1 cellular context compared by ENCODE assay signal in genomic region chr11:10809373-10810199, GRCh38.
TF ChIP-seq lines count a peak whose summit lies in the region.

No MANE protein-coding gene starts in this region.

TF ChIP-seq in K562, 482 proteins besides CTCF, POLR2A, EP300 and RAD21 (continued from another document and continues in another):
- TF ChIP-seq ZNF609 (CRISPR knock-in tag; IDR thresholded peaks at IDR 0.05; ENCODE audit: borderline replicate concordance), result no peak
- TF ChIP-seq FOXK1 (CRISPR knock-in tag; IDR thresholded peaks at IDR 0.05; ENCODE audit: borderline replicate concordance), result no peak
- TF ChIP-seq PHTF2 (CRISPR knock-in tag; IDR thresholded peaks at IDR 0.05), result no peak
- TF ChIP-seq MEF2A (IDR thresholded peaks at IDR 0.05; ENCODE audit: control insufficient read depth, low read depth, low read length), result no peak
- TF ChIP-seq ZNF311 (CRISPR knock-in tag; IDR thresholded peaks at IDR 0.05), result 0 out of 2 replicates have a peak, but pooled peaks have one; percentile 28
- TF ChIP-seq ZNF165 (CRISPR knock-in tag; IDR thresholded peaks at IDR 0.05; ENCODE audit: borderline replicate concordance), result no peak
- no peak for TF ChIP-seq KAT8 (IDR thresholded peaks at IDR 0.05; ENCODE audit: low read depth)
- no peak for TF ChIP-seq MAFF (IDR thresholded peaks at IDR 0.05; ENCODE audit: low read length)
- TF ChIP-seq CREB3 (tag; conservative IDR thresholded peaks at IDR 0.05; ENCODE audit: low read depth), result no peak; the same call in 1 of the 2 replicates
- TF ChIP-seq RFX7 (CRISPR knock-in tag; IDR thresholded peaks at IDR 0.05), result no peak
- TF ChIP-seq ATF6 (CRISPR knock-in tag; IDR thresholded peaks at IDR 0.05), result no peak
- TF ChIP-seq STAT5B (CRISPR knock-in tag; IDR thresholded peaks at IDR 0.05), result no peak
- no peak for TF ChIP-seq FOXO4 (CRISPR knock-in tag; IDR thresholded peaks at IDR 0.05)
- no peak for TF ChIP-seq PHB (CRISPR knock-in tag; IDR thresholded peaks at IDR 0.05)
- no peak for TF ChIP-seq CCAR2 (IDR thresholded peaks at IDR 0.05; ENCODE audit: low read depth, low read length)
- no peak for TF ChIP-seq ZNF740 (CRISPR knock-in tag; IDR thresholded peaks at IDR 0.05)
- no peak for TF ChIP-seq ZNF740 (tag; IDR thresholded peaks at IDR 0.05)
- no peak for TF ChIP-seq ZFP30 (CRISPR knock-in tag; IDR thresholded peaks at IDR 0.05; ENCODE audit: borderline replicate concordance)
- TF ChIP-seq GABPB1 (CRISPR knock-in tag; IDR thresholded peaks at IDR 0.05), result no peak
- TF ChIP-seq CREB5 (CRISPR knock-in tag; IDR thresholded peaks at IDR 0.05), result no peak
- TF ChIP-seq TCF7L2 (IDR thresholded peaks at IDR 0.05; ENCODE audit: low read depth, low read length), result no peak
- TF ChIP-seq CCNT2 (IDR thresholded peaks at IDR 0.05; ENCODE audit: borderline replicate concordance, extremely low read depth, insufficient read length, low read depth, low read length), result no peak
- no peak for TF ChIP-seq ID3 (CRISPR knock-in tag; IDR thresholded peaks at IDR 0.05)
- no peak; the same call in 1 of the 2 replicates for TF ChIP-seq ID3 (tag; IDR thresholded peaks at IDR 0.05)
- TF ChIP-seq ZFP91 (CRISPR knock-in tag; IDR thresholded peaks at IDR 0.05), result no peak
- TF ChIP-seq ETV6 (IDR thresholded peaks at IDR 0.05; ENCODE audit: borderline replicate concordance in 1 of 2, low read depth in 2 of 2, low read length in 1 of 2), result no peak
- no peak; the same call in 1 of the 2 replicates for TF ChIP-seq ETV6 (CRISPR knock-in tag; IDR thresholded peaks at IDR 0.05; ENCODE audit: borderline replicate concordance)
- no peak for TF ChIP-seq STAT6 (CRISPR knock-in tag; IDR thresholded peaks at IDR 0.05)
- no peak for TF ChIP-seq SMARCC2 (IDR thresholded peaks at IDR 0.05; ENCODE audit: low read depth)
- TF ChIP-seq KLF1 (tag; IDR thresholded peaks at IDR 0.05), result no peak
- 0 out of 2 replicates have a peak, but pooled peaks have one; percentile 28 for TF ChIP-seq ETV5 (CRISPR knock-in tag; IDR thresholded peaks at IDR 0.05; ENCODE audit: low read depth)
- no peak for TF ChIP-seq GABPB2 (CRISPR knock-in tag; conservative IDR thresholded peaks at IDR 0.05)
- no peak for TF ChIP-seq TFAM (CRISPR knock-in tag; conservative IDR thresholded peaks at IDR 0.05)
- TF ChIP-seq ZBTB17 (CRISPR knock-in tag; IDR thresholded peaks at IDR 0.05), result no peak; the same call in 1 of the 2 replicates
- no peak for TF ChIP-seq FUS (optimal IDR thresholded peaks at IDR 0.05; ENCODE audit: low read depth, low read length)
- no peak for TF ChIP-seq ETS2 (tag; IDR thresholded peaks at IDR 0.05; ENCODE audit: borderline replicate concordance, poor library complexity, severe bottlenecking)
- TF ChIP-seq RFX1 (IDR thresholded peaks at IDR 0.05), result no peak
- TF ChIP-seq NCOA1 (IDR thresholded peaks at IDR 0.05; ENCODE audit: low read depth), result no peak
- no peak for TF ChIP-seq ZNF282 (CRISPR knock-in tag; IDR thresholded peaks at IDR 0.05)
- 0 out of 2 replicates have a peak, but pooled peaks have one; percentile 28 for TF ChIP-seq NFRKB (IDR thresholded peaks at IDR 0.05; ENCODE audit: low read depth)
- no peak for TF ChIP-seq ZNF77 (CRISPR knock-in tag; IDR thresholded peaks at IDR 0.05)
- TF ChIP-seq KLF16 (IDR thresholded peaks at IDR 0.05), result no peak
- TF ChIP-seq NCOR1 (IDR thresholded peaks at IDR 0.05), result no peak
- 0 out of 2 replicates have a peak, but pooled peaks have one; percentile 21 for TF ChIP-seq DMBX1 (CRISPR knock-in tag; IDR thresholded peaks at IDR 0.05; ENCODE audit: borderline replicate concordance)
- no peak for TF ChIP-seq SFPQ (IDR thresholded peaks at IDR 0.05; ENCODE audit: low read depth, low read length)
- no peak for TF ChIP-seq ZNF217 (CRISPR knock-in tag; IDR thresholded peaks at IDR 0.05)
